ENCODE assay signal across 1 cellular context in genomic region chr2:27217173-27218121, GRCh38.
A peak's percentile ranks its signal among the peaks of the same experiment; 100 is the strongest.
TF ChIP-seq lines count a peak whose summit lies in the region.

TSS of gene CAD (plus strand) at chr2:27217369. CDS start at chr2:27217552, 183 bp downstream.

TF ChIP-seq in HepG2, 621 proteins besides CTCF, POLR2A, EP300 and RAD21 (continued from another document and continues in another):
- no peak for TF ChIP-seq ATF5 (CRISPR knock-in tag; IDR thresholded peaks at IDR 0.05; ENCODE audit: low read depth)
- no peak for TF ChIP-seq ZNF282 (IDR thresholded peaks at IDR 0.05; ENCODE audit: partially characterized antibody)
- no peak for TF ChIP-seq ZNF512B (CRISPR knock-in tag; IDR thresholded peaks at IDR 0.05; ENCODE audit: borderline replicate concordance)
- TF ChIP-seq NFRKB (IDR thresholded peaks at IDR 0.05): no peak
- TF ChIP-seq HMG20A (CRISPR knock-in tag; IDR thresholded peaks at IDR 0.05; ENCODE audit: borderline replicate concordance): no peak
- TF ChIP-seq ZNF574 (CRISPR knock-in tag; IDR thresholded peaks at IDR 0.05): peak; percentile 73; the same call in 1 of the 2 replicates
- TF ChIP-seq ZBTB21 (CRISPR knock-in tag; IDR thresholded peaks at IDR 0.05): no peak
- TF ChIP-seq E2F5 (CRISPR knock-in tag; conservative IDR thresholded peaks at IDR 0.05): 0 out of 2 replicates have a peak, but pooled peaks have one; percentile 21
- no peak for TF ChIP-seq XBP1 (CRISPR knock-in tag; IDR thresholded peaks at IDR 0.05)
- TF ChIP-seq ZNF296 (CRISPR knock-in tag; conservative IDR thresholded peaks at IDR 0.05): no peak
- TF ChIP-seq ELF4 (CRISPR knock-in tag; IDR thresholded peaks at IDR 0.05; ENCODE audit: borderline replicate concordance): no peak
- no peak for TF ChIP-seq ZNF646 (CRISPR knock-in tag; IDR thresholded peaks at IDR 0.05)
- no peak for TF ChIP-seq FUBP1 (CRISPR knock-in tag; IDR thresholded peaks at IDR 0.05; ENCODE audit: borderline replicate concordance)
- TF ChIP-seq TERF1 (CRISPR knock-in tag; IDR thresholded peaks at IDR 0.05): 0 out of 2 replicates have a peak, but pooled peaks have one; percentile 39
- no peak for TF ChIP-seq ZNF121 (CRISPR knock-in tag; IDR thresholded peaks at IDR 0.05)
- TF ChIP-seq TBP (CRISPR knock-in tag; IDR thresholded peaks at IDR 0.05): no peak
- TF ChIP-seq ZZZ3 (CRISPR knock-in tag; IDR thresholded peaks at IDR 0.05; ENCODE audit: borderline replicate concordance): no peak; the same call in 1 of the 2 replicates
- TF ChIP-seq ARNT2 (CRISPR knock-in tag; IDR thresholded peaks at IDR 0.05; ENCODE audit: low read depth): peak; percentile 48; the same call in 1 of the 2 replicates
- 0 out of 2 replicates have a peak, but pooled peaks have one; percentile 12 for TF ChIP-seq ARHGAP35 (CRISPR knock-in tag; IDR thresholded peaks at IDR 0.05; ENCODE audit: borderline replicate concordance)
- no peak; the same call in 1 of the 2 replicates for TF ChIP-seq MTA1 (CRISPR knock-in tag; IDR thresholded peaks at IDR 0.05; ENCODE audit: borderline replicate concordance)
- TF ChIP-seq PHB2 (IDR thresholded peaks at IDR 0.05; ENCODE audit: partially characterized antibody): no peak
- TF ChIP-seq ZNF510 (CRISPR knock-in tag; IDR thresholded peaks at IDR 0.05; ENCODE audit: low read depth): no peak
- peak; percentile 62; the same call in 1 of the 2 replicates for TF ChIP-seq ZNF280D (CRISPR knock-in tag; IDR thresholded peaks at IDR 0.05)
- TF ChIP-seq NR1H2 (CRISPR knock-in tag; IDR thresholded peaks at IDR 0.05; ENCODE audit: borderline replicate concordance, low read depth): 0 out of 2 replicates have a peak, but pooled peaks have one; percentile 10
- no peak for TF ChIP-seq DRAP1 (CRISPR knock-in tag; IDR thresholded peaks at IDR 0.05)
- TF ChIP-seq THAP7 (CRISPR knock-in tag; IDR thresholded peaks at IDR 0.05): no peak
- TF ChIP-seq HMG20B (CRISPR knock-in tag; conservative IDR thresholded peaks at IDR 0.05): no peak
- TF ChIP-seq SMAD9 (CRISPR knock-in tag; IDR thresholded peaks at IDR 0.05): no peak
- TF ChIP-seq ZBTB43 (CRISPR knock-in tag; conservative IDR thresholded peaks at IDR 0.05): peak; percentile 81
- TF ChIP-seq ZIK1 (CRISPR knock-in tag; IDR thresholded peaks at IDR 0.05; ENCODE audit: borderline replicate concordance, low read depth): peak; percentile 66; the same call in 1 of the 2 replicates
- TF ChIP-seq FOXP1 (IDR thresholded peaks at IDR 0.05): no peak
- no peak for TF ChIP-seq FOXP1 (CRISPR knock-in tag; IDR thresholded peaks at IDR 0.05)
- TF ChIP-seq ISX (CRISPR knock-in tag; conservative IDR thresholded peaks at IDR 0.05): no peak; the same call in 1 of the 2 replicates
